Comparison of ENCODE assay signal across 9 cellular contexts in the genomic region with DNA sequence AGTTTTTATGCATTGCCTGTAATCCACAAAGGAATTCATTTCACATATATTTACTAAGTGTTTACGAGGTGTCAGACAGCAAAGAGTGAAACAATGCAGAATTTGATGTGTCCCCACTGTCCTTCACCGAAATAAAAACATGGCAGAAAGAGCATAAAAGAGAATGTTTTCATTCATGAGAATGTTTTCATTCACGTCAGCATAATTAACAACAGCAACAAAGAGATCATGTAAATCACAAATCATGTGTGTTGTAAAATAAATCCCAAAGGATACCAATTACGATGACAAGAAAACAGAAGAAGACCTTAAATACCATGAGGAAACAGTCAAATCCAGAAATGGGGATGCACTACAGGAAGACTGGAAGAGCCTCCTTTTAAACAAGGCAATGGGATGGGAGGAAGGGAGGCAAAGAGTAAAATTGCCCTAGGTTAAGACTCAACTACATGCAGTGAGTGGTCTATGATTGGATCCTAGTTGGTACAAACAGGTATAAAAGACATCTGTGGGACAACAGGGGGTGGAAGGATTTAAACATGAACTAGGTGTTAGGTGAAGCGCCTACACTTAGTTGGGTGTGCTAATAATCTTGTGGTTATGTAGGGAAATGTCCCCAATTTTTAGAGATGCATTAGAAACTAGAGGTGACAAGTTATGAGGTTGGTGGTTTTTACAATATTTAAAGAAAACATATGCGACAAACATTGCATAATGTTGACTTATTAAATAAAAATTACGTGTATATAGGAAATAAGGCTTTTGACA. TPM values are rescaled to one million over a fixed set of nuclear protein-coding genes. Genes with fewer than 3 reads are reported as not detected.
DNase-seq lines count a peak whose midpoint lies in the region; ATAC-seq and TF ChIP-seq lines count a peak whose summit lies in the region.
"Had no signal": no experiment of that assay in that cellular context is flagged by ENCODE, and none has a peak within 500 bp of the region (broad histone marks: within the 10 kb centered on the region; RNA-seq: fewer than 3 reads in every experiment).

No MANE protein-coding gene starts in this region.

- H3K36me3 Mint-ChIP-seq in effector memory CD8-positive, alpha-beta T cell (ENCODE audit: insufficient read depth), result no peaks in the 10 kb centered on the region
- H3K36me3 Mint-ChIP-seq in neural progenitor cell, result peaks cover 6% of the 10 kb centered on the region

- H3F3A ChIP-seq in neural progenitor cell (ENCODE audit: low read depth), result peaks cover 31% of the 10 kb centered on the region

- WGBS in aorta, 2 donors, result 84 to 92% methylated on average over 7 of the region's 7 CpGs

- H3K4me2 ChIP-seq in neural progenitor cell, result peak overlapping the region; percentile 88

- H3K27me3 Mint-ChIP-seq in effector memory CD8-positive, alpha-beta T cell, result no peaks in the 10 kb centered on the region
- H3K27me3 Mint-ChIP-seq in neural progenitor cell (ENCODE audit: insufficient read depth, low read depth), result no peaks in the 10 kb centered on the region

- H4K20me1 ChIP-seq in neural progenitor cell (ENCODE audit: low read depth), result no peaks in the 10 kb centered on the region

- H3K27ac ChIP-seq in left ventricle myocardium inferior (replicated peaks), result peak overlapping the region; percentile 94
- H3K27ac ChIP-seq in neural progenitor cell, result peak overlapping the region; percentile 100
- peak overlapping the region; percentile 88 to 92 for H3K27ac ChIP-seq in aorta (ENCODE audit: low read depth in 1 of 2, low read length in 2 of 2)

- H3K9me3 ChIP-seq in left ventricle myocardium inferior (replicated peaks) (no peaks in the 10 kb centered on the region), neural progenitor cell (ENCODE audit: low read depth) (no peaks in the 10 kb centered on the region), aorta (ENCODE audit: control insufficient read depth, low read length) (no peaks in the 10 kb centered on the region)

- no peak overlapping the region for H2AFZ ChIP-seq in neural progenitor cell (replicated peaks)

- no peak overlapping the region for H3K4me3 Mint-ChIP-seq in effector memory CD8-positive, alpha-beta T cell
- no peak overlapping the region for H3K4me3 Mint-ChIP-seq in neural progenitor cell

- no peak for ATAC-seq in left cardiac atrium
- ATAC-seq in effector memory CD8-positive, alpha-beta T cell (replicated peaks), result peak; percentile 21
- ATAC-seq in aorta (ENCODE audit: low FRiP score), result no peak
- no peak for ATAC-seq in GM19463 (IDR thresholded peaks at IDR 0.05; ENCODE audit: unreplicated experiment)

- DNase-seq in left ventricle myocardium inferior (no peak), left cardiac atrium (no peak), neural progenitor cell (ENCODE audit: low spot score) (no peak), aorta (no peak), cerebellum (ENCODE audit: low spot score) (no peak), DMS53 treated with DMSO at 0.1 percent for 48 hours (lab: John Stamatoyannopoulos, UW; ENCODE audit: unreplicated experiment) (no peak)
- no peak for DNase-seq in effector memory CD8-positive, alpha-beta T cell

- H3K79me2 ChIP-seq in neural progenitor cell (ENCODE audit: low read depth), result peaks cover 26% of the 10 kb centered on the region

- H3K9ac ChIP-seq in neural progenitor cell, result peak overlapping the region; percentile 25

- H3K27ac Mint-ChIP-seq in effector memory CD8-positive, alpha-beta T cell, result no peak overlapping the region
- no peak overlapping the region for H3K27ac Mint-ChIP-seq in neural progenitor cell
- H3K27ac Mint-ChIP-seq: nephron progenitor cell had no signal

- peaks cover 4% of the 10 kb centered on the region for H3K36me3 ChIP-seq in left ventricle myocardium inferior
- no peaks in the 10 kb centered on the region for H3K36me3 ChIP-seq in neural progenitor cell
- no peaks in the 10 kb centered on the region for H3K36me3 ChIP-seq in aorta (ENCODE audit: control insufficient read depth in 1 of 2, insufficient read depth in 2 of 2, low read length in 1 of 2)

- peaks cover 28% of the 10 kb centered on the region for H3K4me1 ChIP-seq in left ventricle myocardium inferior
- H3K4me1 ChIP-seq in neural progenitor cell, result peaks cover 21% of the 10 kb centered on the region
- H3K4me1 ChIP-seq in aorta (ENCODE audit: control insufficient read depth in 1 of 2, insufficient read depth in 2 of 2, low read length in 2 of 2), result no peaks in the 10 kb centered on the region

- intact Hi-C loops in left ventricle myocardium inferior (cut with micrococcal nuclease) (no loop called here), left cardiac atrium (cut with DNase I) (loop anchor here in 1 of 2 donors (5.0 kb wide), 1 partner anchor 67 kb away; a partner anchor contains a TSS), aorta (cut with DNase I) (loop anchor here (5.0 kb wide), 3 partner anchors 67 to 1202 kb away; a partner anchor contains a TSS)

- no peaks in the 10 kb centered on the region for H3K9me3 Mint-ChIP-seq in effector memory CD8-positive, alpha-beta T cell
- H3K9me3 Mint-ChIP-seq in neural progenitor cell, result peaks cover 4% of the 10 kb centered on the region

- H3K4me3 ChIP-seq in left ventricle myocardium inferior (peak overlapping the region; percentile 82), neural progenitor cell (peak overlapping the region; percentile 79), aorta (ENCODE audit: low read length in 2 of 2) (no peak overlapping the region)

- peaks cover 0 to 10% of the 10 kb centered on the region in 2 donors for H3K4me1 Mint-ChIP-seq in effector memory CD8-positive, alpha-beta T cell (ENCODE audit: low read depth in 2 of 2)
- no peaks in the 10 kb centered on the region for H3K4me1 Mint-ChIP-seq in neural progenitor cell

- TF ChIP-seq CTCF in left ventricle myocardium inferior (IDR thresholded peaks at IDR 0.05; ENCODE audit: borderline replicate concordance) (no peak), neural progenitor cell (IDR thresholded peaks at IDR 0.05) (no peak)

- no peaks in the 10 kb centered on the region for H3K27me3 ChIP-seq in left ventricle myocardium inferior (ENCODE audit: low read depth)
- no peaks in the 10 kb centered on the region for H3K27me3 ChIP-seq in neural progenitor cell
- H3K27me3 ChIP-seq in aorta (ENCODE audit: control insufficient read depth in 1 of 2, insufficient read depth in 2 of 2, low read length in 1 of 2), result no peaks in the 10 kb centered on the region

RNA-seq across cellular contexts. Expression of a gene that starts 1.5 kb away (rescaled TPM):
- total RNA-seq in left ventricle myocardium inferior, result 8.0 TPM
- 10 to 100 TPM in 1 of 2 donors, 1 to 10 TPM in 1; 8.4 to 11.4 TPM for total RNA-seq in left cardiac atrium
- 6.6 and 8.3 TPM in 2 replicates for total RNA-seq in neural progenitor cell (ENCODE audit: low replicate concordance)
- 10 to 100 TPM in 1 of 2 donors, 1 to 10 TPM in 1; 8.3 to 10.9 TPM for total RNA-seq in aorta
- 1 to 10 TPM; 4.4 to 7.6 TPM for polyA plus RNA-seq in aorta
- total RNA-seq in cerebellum, result 10.6 TPM

RNA-seq across cellular contexts. Expression of a gene that starts 15.3 kb away (rescaled TPM):
- total RNA-seq in left ventricle myocardium inferior, result 4.1 TPM
- total RNA-seq in left cardiac atrium, result 1 to 10 TPM; 3.2 to 4.6 TPM
- total RNA-seq in neural progenitor cell (ENCODE audit: low replicate concordance), result 9.0 and 12.3 TPM in 2 replicates
- 1 to 10 TPM; 4.2 to 8.6 TPM for total RNA-seq in aorta
- polyA plus RNA-seq in aorta, result 1 to 10 TPM in 1 of 2 donors, under 1 TPM in 1; 0.50 to 2.7 TPM
- total RNA-seq in cerebellum, result 8.3 TPM

RNA-seq across cellular contexts. Expression of a gene that starts 53.1 kb away (rescaled TPM):
- total RNA-seq in left ventricle myocardium inferior (2.4 TPM), left cardiac atrium (1 to 10 TPM; 2.7 TPM), neural progenitor cell (ENCODE audit: low replicate concordance) (13.6 and 13.8 TPM in 2 replicates), aorta (1 to 10 TPM; 6.2 to 6.7 TPM), cerebellum (12.0 TPM)
- 1 to 10 TPM; 3.5 to 7.2 TPM for polyA plus RNA-seq in aorta

Comparison
In these comparisons a context has a peak if more than half of its experiments do, and no peak if none do; other contexts are left out.
1. H3K4me3 ChIP-seq: peak in left ventricle myocardium inferior (single experiment) and neural progenitor cell (single experiment); none in aorta (0 of 2).
2. Peak in every context shown above with its lines, with median percentiles within 50 percentile points of each other: H3K27ac ChIP-seq.